Comparison of ENCODE assay signal across 9 cellular contexts in the genomic region with DNA sequence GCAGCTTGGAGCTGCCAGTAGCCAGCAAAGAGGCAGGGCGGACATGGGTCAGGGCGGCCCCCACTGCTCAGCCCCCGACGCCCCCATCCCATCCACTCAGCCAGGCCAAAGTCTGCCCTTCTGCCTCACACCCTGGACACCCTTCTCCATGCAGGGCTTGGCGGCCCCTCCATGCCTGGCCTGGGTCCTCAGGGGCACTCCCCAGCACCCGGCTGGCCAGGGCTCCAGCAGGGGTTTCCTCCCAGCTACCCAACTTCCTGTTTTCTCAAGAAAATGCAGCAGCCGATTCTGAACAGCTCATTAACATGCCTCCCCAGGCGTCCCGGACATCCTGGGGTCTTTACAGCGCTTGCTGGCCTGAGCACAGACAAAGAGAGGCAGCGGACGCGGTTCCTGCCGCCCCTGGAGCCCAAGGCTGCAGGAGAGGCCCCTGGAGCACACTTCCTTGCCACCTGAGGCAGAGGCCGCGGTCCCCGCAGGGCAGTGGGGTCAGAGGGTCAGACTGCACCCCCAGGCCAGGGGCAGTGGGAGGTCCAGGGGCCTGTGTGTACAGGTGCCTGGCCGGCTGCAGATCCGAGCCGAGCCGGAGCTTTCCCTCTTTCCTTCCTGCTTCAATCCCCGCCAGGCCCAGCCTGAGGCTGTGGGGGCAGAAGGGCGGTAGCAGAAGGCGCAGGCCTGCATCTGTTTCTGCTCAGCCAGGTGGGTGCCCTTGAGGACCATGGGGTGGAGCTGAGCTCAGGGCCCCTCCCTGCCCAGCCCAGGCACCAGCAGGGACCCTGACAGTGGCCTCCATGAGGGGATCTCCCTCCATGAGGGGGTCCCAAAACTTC. TPM values are rescaled to one million over a fixed set of nuclear protein-coding genes. Genes with fewer than 3 reads are reported as not detected.
DNase-seq lines count a peak whose midpoint lies in the region; ATAC-seq lines count a peak whose summit lies in the region.
"Had no signal": no experiment of that assay in that cellular context is flagged by ENCODE, and none has a peak within 500 bp of the region (broad histone marks: within the 10 kb centered on the region; RNA-seq: fewer than 3 reads in every experiment).

No MANE protein-coding gene starts in this region.

- H3K27me3 Mint-ChIP-seq in CD4-positive, CD25-positive, alpha-beta regulatory T cell: no peaks in the 10 kb centered on the region
- peaks cover 3% of the 10 kb centered on the region for H3K27me3 Mint-ChIP-seq in memory B cell

- no peaks in the 10 kb centered on the region for H3K36me3 Mint-ChIP-seq in CD4-positive, CD25-positive, alpha-beta regulatory T cell
- no peaks in the 10 kb centered on the region for H3K36me3 Mint-ChIP-seq in memory B cell

- no peak overlapping the region for H3K4me3 ChIP-seq in CD4-positive, CD25-positive, alpha-beta regulatory T cell (ENCODE audit: low read depth, low read length)

- in situ Hi-C loops in KBM-7 (cut with MboI; ENCODE audit: low pct_unique_long_range_greater_than_20kb, low sequenced_read_pairs): no loop called here

- peak overlapping the region; percentile 15 for H3K27ac ChIP-seq in CD4-positive, CD25-positive, alpha-beta regulatory T cell (ENCODE audit: insufficient read depth, low read length, poor library complexity, severe bottlenecking)

- peaks cover 0 to 17% (median 0%) of the 10 kb centered on the region in 4 donors for H3K4me1 Mint-ChIP-seq in CD4-positive, CD25-positive, alpha-beta regulatory T cell
- H3K4me1 Mint-ChIP-seq in memory B cell: peaks cover 5% of the 10 kb centered on the region

- no peaks in the 10 kb centered on the region for H3K36me3 ChIP-seq in CD4-positive, CD25-positive, alpha-beta regulatory T cell (ENCODE audit: control insufficient read depth, insufficient read depth, low read length)

- no peaks in the 10 kb centered on the region for H3K9me3 ChIP-seq in CD4-positive, CD25-positive, alpha-beta regulatory T cell (ENCODE audit: control insufficient read depth in 2 of 2, low read length in 2 of 2)

- H3K27ac Mint-ChIP-seq in CD4-positive, CD25-positive, alpha-beta regulatory T cell: peak overlapping the region in 2 of 3 donors; percentile 36 to 91
- H3K27ac Mint-ChIP-seq in memory B cell: no peak overlapping the region

- peaks cover 0 to 1% (median 0%) of the 10 kb centered on the region in 7 donors for H3K9me3 Mint-ChIP-seq in CD4-positive, CD25-positive, alpha-beta regulatory T cell
- no peaks in the 10 kb centered on the region for H3K9me3 Mint-ChIP-seq in memory B cell

- DNase-seq in CD4-positive, CD25-positive, alpha-beta regulatory T cell: peak in 1 of 3 donors; percentile 84
- DNase-seq in KBM-7: peak; percentile 87
- peak; percentile 17 for DNase-seq in activated CD8-positive, alpha-beta memory T cell treated with anti-CD3 and anti-CD28 coated beads, Interleukin-2, amount 50 U/mL, for 4 hours
- DNase-seq in memory B cell (ENCODE audit: low spot score in 2 of 2): peak in 1 of 2 donors; percentile 44
- no peak for DNase-seq in stimulated activated CD4-positive, alpha-beta T cell treated with anti-CD3 and anti-CD28 coated beads, Interleukin-1b, Interleukin-23, amount 100 ng/mL, for 48 hours
- DNase-seq in DMS153 (lab: John Stamatoyannopoulos, UW): no peak
- DNase-seq: NCI-H526 treated with DMSO at 0.1 percent for 48 hours had no signal

- peak overlapping the region in 2 of 4 donors; percentile 46 to 50 for H3K4me3 Mint-ChIP-seq in CD4-positive, CD25-positive, alpha-beta regulatory T cell
- peak overlapping the region; percentile 60 for H3K4me3 Mint-ChIP-seq in memory B cell

- peaks cover 31% of the 10 kb centered on the region for H3K4me1 ChIP-seq in CD4-positive, CD25-positive, alpha-beta regulatory T cell (ENCODE audit: control insufficient read depth, insufficient read depth, low read length, poor library complexity, severe bottlenecking)

- ATAC-seq in CD4-positive, CD25-positive, alpha-beta regulatory T cell (ENCODE audit: low read depth in 2 of 2): peak; percentile 62 to 79
- ATAC-seq in memory B cell (ENCODE audit: low read depth): peak; percentile 85
- no peak for ATAC-seq in HG02840 (IDR thresholded peaks at IDR 0.05; ENCODE audit: low FRiP score, unreplicated experiment)
- no peak for ATAC-seq in GM21447 (IDR thresholded peaks at IDR 0.05; ENCODE audit: unreplicated experiment)

- no peaks in the 10 kb centered on the region for H3K27me3 ChIP-seq in CD4-positive, CD25-positive, alpha-beta regulatory T cell (ENCODE audit: control insufficient read depth, insufficient read depth, low read length)

RNA-seq across cellular contexts. Expression of a gene that starts 18.7 kb away (rescaled TPM):
- 1.6 TPM for total RNA-seq in CD4-positive, CD25-positive, alpha-beta regulatory T cell
- not detected for polyA plus RNA-seq in CD4-positive, CD25-positive, alpha-beta regulatory T cell

RNA-seq across cellular contexts. Expression of a gene that starts 43.2 kb away (rescaled TPM):
- total RNA-seq in CD4-positive, CD25-positive, alpha-beta regulatory T cell: 6.1 TPM
- 1 to 10 TPM; 2.6 to 4.2 (median 3.5) TPM for polyA plus RNA-seq in CD4-positive, CD25-positive, alpha-beta regulatory T cell

Comparison
In these comparisons a context has a peak if more than half of its experiments do, and no peak if none do; other contexts are left out.
1. ATAC-seq: peak in CD4-positive, CD25-positive, alpha-beta regulatory T cell (2 of 2) and memory B cell (single experiment); none in HG02840 (single experiment) and GM21447 (single experiment).
2. DNase-seq: peak in KBM-7 (single experiment) and activated CD8-positive, alpha-beta memory T cell treated with anti-CD3 and anti-CD28 coated beads, Interleukin-2, amount 50 U/mL, for 4 hours (single experiment); none in stimulated activated CD4-positive, alpha-beta T cell treated with anti-CD3 and anti-CD28 coated beads, Interleukin-1b, Interleukin-23, amount 100 ng/mL, for 48 hours (single experiment) and DMS153 (single experiment).